ENCODE assay signal across 9 cellular contexts in the genomic region with DNA sequence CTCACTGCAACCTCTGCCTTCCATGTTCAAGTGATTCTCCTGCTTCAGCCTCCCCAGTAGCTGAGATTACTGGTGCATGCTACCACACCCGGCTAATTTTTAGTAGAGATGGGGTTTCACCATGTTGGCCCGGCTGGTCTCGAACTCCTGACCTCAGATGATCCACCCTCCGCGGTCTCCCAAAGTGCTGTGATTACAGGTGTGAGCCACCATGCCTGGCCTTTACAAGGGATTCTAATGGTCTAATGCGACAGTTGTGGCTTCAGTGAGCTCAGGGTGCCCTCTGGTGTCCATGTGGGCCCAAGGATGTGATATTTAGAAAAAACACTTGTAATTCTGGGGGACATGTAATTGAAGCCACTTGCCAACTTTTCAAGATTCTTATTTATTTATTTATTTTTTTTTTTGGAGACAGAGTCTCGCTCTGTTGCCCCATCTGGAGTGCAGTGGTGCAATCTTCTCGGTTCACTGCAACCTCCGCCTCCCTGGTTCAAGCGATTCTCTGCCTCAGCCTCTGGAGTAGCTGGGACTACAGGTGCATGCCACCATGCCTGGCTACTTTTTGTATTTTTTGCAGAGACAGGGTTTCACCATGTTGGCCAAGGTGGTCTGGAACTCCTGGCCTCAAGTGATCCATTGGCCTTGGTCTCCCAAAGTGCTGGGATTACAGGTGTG. TPM values are rescaled to one million over a fixed set of nuclear protein-coding genes. Genes with fewer than 3 reads are reported as not detected.
A peak's percentile ranks its signal among the peaks of the same experiment; 100 is the strongest.
DNase-seq lines count a peak whose midpoint lies in the region; ATAC-seq and TF ChIP-seq lines count a peak whose summit lies in the region.
"Not testable (repeated sequence)": the region's sequence is repeated elsewhere in the genome, so short reads cannot be mapped to it uniquely, and the experiment has no call there.
"Had no signal": no experiment of that assay in that cellular context is flagged by ENCODE, and none has a peak within 500 bp of the region (broad histone marks: within the 10 kb centered on the region; RNA-seq: fewer than 3 reads in every experiment).

No MANE protein-coding gene starts in this region.

- intact Hi-C loops in CD4-positive, alpha-beta T cell (cut with DNase I, micrococcal nuclease), result loop anchor here (1.0 kb wide), 1 partner anchor 55 kb away; no protein-coding TSS in a partner anchor

- not testable (repeated sequence) for H3K4me3 ChIP-seq in mesendoderm (ENCODE audit: low read length)

- H2BK5ac ChIP-seq in mesendoderm (ENCODE audit: low read length), result not testable (repeated sequence)

- not testable (repeated sequence) for H3K56ac ChIP-seq in mesendoderm (ENCODE audit: low read length)

- not testable (repeated sequence) for H3K79me1 ChIP-seq in mesendoderm (ENCODE audit: low read length)

- H3K27ac Mint-ChIP-seq in CD4-positive, alpha-beta T cell, result not testable (repeated sequence)

- not testable (repeated sequence) for H3K27ac ChIP-seq in CD4-positive, alpha-beta T cell (ENCODE audit: low read depth, low read length); mesendoderm (ENCODE audit: low read depth, low read length)

- peaks cover 25% of the 10 kb centered on the region for H3K4me1 Mint-ChIP-seq in CD4-positive, alpha-beta T cell (ENCODE audit: low read depth)

- H3K4me2 ChIP-seq in mesendoderm (ENCODE audit: low read length), result not testable (repeated sequence)

- not testable (repeated sequence) for H2BK15ac ChIP-seq in mesendoderm (replicated peaks; ENCODE audit: low read depth)

- not testable (repeated sequence) for H2BK120ac ChIP-seq in mesendoderm (ENCODE audit: low read depth, low read length)

- WGBS in mesendoderm (ENCODE audit: extremely low coverage, insufficient coverage, low lambda C conversion rate), result no CpG with 5 or more reads among the region's 10 CpGs

- CTCF ChIA-PET in CD4-positive, alpha-beta T cell (lab: Charles Lee), result interaction anchor here (0.6 to 1.9 kb wide), 10 partner anchors 49 to 174 kb away, joined by 3 to 13 read pairs (median 4); partner anchors contain the start of gene PSORS1C2
- CTCF ChIA-PET in HEK293T (lab: Yijun Ruan, JAX), result interaction anchor here (0.6 to 1.8 kb wide), 7 partner anchors 43 to 174 kb away, joined by 3 to 11 read pairs (median 4); no protein-coding TSS in a partner anchor

- H4K8ac ChIP-seq in mesendoderm (ENCODE audit: low read depth, low read length), result not testable (repeated sequence)

- not testable (repeated sequence) for ATAC-seq in CD4-positive, alpha-beta T cell (ENCODE audit: poor library complexity)

- not testable (repeated sequence) for H3K4ac ChIP-seq in mesendoderm (ENCODE audit: low read depth, low read length)

- not testable (repeated sequence) for H3K79me2 ChIP-seq in mesendoderm (ENCODE audit: control insufficient read depth, insufficient read depth, low read length)

- H3K27me3 Mint-ChIP-seq in CD4-positive, alpha-beta T cell, result not testable (repeated sequence)

- TF ChIP-seq CTCF in CD4-positive, alpha-beta T cell (IDR thresholded peaks at IDR 0.05), result peak; percentile 44

- H3K4me3 Mint-ChIP-seq in CD4-positive, alpha-beta T cell, result not testable (repeated sequence)

- not testable (repeated sequence) for H3K23ac ChIP-seq in mesendoderm (ENCODE audit: low read length)

- H2AK5ac ChIP-seq in mesendoderm (ENCODE audit: low read length), result not testable (repeated sequence)

- POLR2A ChIA-PET in CD4-positive, alpha-beta T cell (lab: Charles Lee), result interaction anchor here (0.7 to 1.5 kb wide), 5 partner anchors 34 to 165 kb away, joined by 3 to 6 read pairs (median 3); partner anchors contain the start of genes PSORS1C2 and TCF19
- POLR2A ChIA-PET in HEK293T (lab: Yijun Ruan, JAX), result not testable (repeated sequence)

- H3K4me1 ChIP-seq in mesendoderm (ENCODE audit: control insufficient read depth, low read depth, low read length), result not testable (repeated sequence)

- not testable (repeated sequence) for H3K18ac ChIP-seq in mesendoderm (ENCODE audit: low read length)

- H4K5ac ChIP-seq in mesendoderm (ENCODE audit: low read length), result not testable (repeated sequence)

- H3K9me3 ChIP-seq in CD4-positive, alpha-beta T cell (ENCODE audit: control insufficient read depth, low read length), result not testable (repeated sequence)

- DNase-seq in CD4-positive, alpha-beta T cell, result peak in 8 of 10 experiments; percentile 21 to 53 (median 36)
- DNase-seq in HEK293T (ENCODE audit: extremely low spot score) (peak; percentile 54), NCI-H2196 (lab: John Stamatoyannopoulos, UW; ENCODE audit: unreplicated experiment) (peak; percentile 72), SW480 (ENCODE audit: low spot score) (peak; percentile 73), fibroblast of gingiva (ENCODE audit: low read depth) (peak; percentile 60), mesendoderm (peak; percentile 92)
- DNase-seq in activated gamma-delta T cell treated with anti-CD3 and anti-CD28 coated beads, Interleukin-2, amount 50 U/mL, for 16 hours (ENCODE audit: low read depth), result peak; percentile 39
- DNase-seq in stimulated activated CD4-positive, alpha-beta T cell treated with anti-CD3 and anti-CD28 coated beads, TNF-alpha, amount 100 ng/mL, for 48 hours (ENCODE audit: low read depth in 3 of 3), result peak in 2 of 3 donors; percentile 35 to 49

- H3K27me3 ChIP-seq in CD4-positive, alpha-beta T cell (ENCODE audit: control insufficient read depth, insufficient read depth, low read length); mesendoderm (ENCODE audit: insufficient read depth, low read length, poor library complexity): not testable (repeated sequence)

- not testable (repeated sequence) for H3K9ac ChIP-seq in mesendoderm (ENCODE audit: low read length)

- not testable (repeated sequence) for H3K36me3 ChIP-seq in mesendoderm (ENCODE audit: control insufficient read depth, insufficient read depth, low read length)

- not testable (repeated sequence) for H3K9me3 Mint-ChIP-seq in CD4-positive, alpha-beta T cell

- H3K36me3 Mint-ChIP-seq in CD4-positive, alpha-beta T cell (ENCODE audit: low read depth), result peaks cover 18% of the 10 kb centered on the region

TF ChIP-seq in HEK293T, 16 proteins besides CTCF, POLR2A, EP300 and RAD21:
- TF ChIP-seq ZNF384 (IDR thresholded peaks at IDR 0.05), result peak; percentile 29; the same call in 1 of the 2 replicates
TF ChIP-seq in HEK293T: peak in this region for 1; not testable (repeated sequence) for 15.

RNA-seq across cellular contexts. Expression of gene POU5F1, which starts 22.1 kb away (rescaled TPM):
- not detected for total RNA-seq in CD4-positive, alpha-beta T cell
- polyA plus RNA-seq in mesendoderm (2013, experiment 1 of 2), result 2,778 TPM
- 2,807 TPM for polyA plus RNA-seq in mesendoderm (2013, experiment 2 of 2)

RNA-seq across cellular contexts. Expression of gene TCF19, which starts 34.2 kb away (rescaled TPM):
- 1 to 10 TPM; 3.3 to 4.1 TPM for total RNA-seq in CD4-positive, alpha-beta T cell
- polyA plus RNA-seq in mesendoderm (2013, experiment 1 of 2), result 12.1 TPM
- 12.5 TPM for polyA plus RNA-seq in mesendoderm (2013, experiment 2 of 2)

RNA-seq across cellular contexts. Expression of gene CCHCR1, which starts 35.0 kb away (rescaled TPM):
- total RNA-seq in CD4-positive, alpha-beta T cell, result 10 to 100 TPM; 17.5 to 18.2 TPM
- polyA plus RNA-seq in mesendoderm (2013, experiment 1 of 2), result 9.5 TPM
- 9.5 TPM for polyA plus RNA-seq in mesendoderm (2013, experiment 2 of 2)

RNA-seq across cellular contexts. Expression of gene PSORS1C2, which starts 53.7 kb away (rescaled TPM):
- not detected for total RNA-seq in CD4-positive, alpha-beta T cell
- 2.3 TPM for polyA plus RNA-seq in mesendoderm (2013, experiment 1 of 2)
- polyA plus RNA-seq in mesendoderm (2013, experiment 2 of 2), result 2.3 TPM
- total RNA-seq: urinary bladder had no signal
- polyA plus RNA-seq: urinary bladder had no signal

Comparison
In these comparisons a context has a peak if more than half of its experiments do, and no peak if none do; other contexts are left out.
1. DNase-seq: peak in every context shown above with its lines; median percentile 92 in mesendoderm; 73 in SW480; 72 in NCI-H2196; 60 in fibroblast of gingiva; 54 in HEK293T; 42 in stimulated activated CD4-positive, alpha-beta T cell treated with anti-CD3 and anti-CD28 coated beads, TNF-alpha, amount 100 ng/mL, for 48 hours; 39 in activated gamma-delta T cell treated with anti-CD3 and anti-CD28 coated beads, Interleukin-2, amount 50 U/mL, for 16 hours; 36 in CD4-positive, alpha-beta T cell.